In the genomic region with DNA sequence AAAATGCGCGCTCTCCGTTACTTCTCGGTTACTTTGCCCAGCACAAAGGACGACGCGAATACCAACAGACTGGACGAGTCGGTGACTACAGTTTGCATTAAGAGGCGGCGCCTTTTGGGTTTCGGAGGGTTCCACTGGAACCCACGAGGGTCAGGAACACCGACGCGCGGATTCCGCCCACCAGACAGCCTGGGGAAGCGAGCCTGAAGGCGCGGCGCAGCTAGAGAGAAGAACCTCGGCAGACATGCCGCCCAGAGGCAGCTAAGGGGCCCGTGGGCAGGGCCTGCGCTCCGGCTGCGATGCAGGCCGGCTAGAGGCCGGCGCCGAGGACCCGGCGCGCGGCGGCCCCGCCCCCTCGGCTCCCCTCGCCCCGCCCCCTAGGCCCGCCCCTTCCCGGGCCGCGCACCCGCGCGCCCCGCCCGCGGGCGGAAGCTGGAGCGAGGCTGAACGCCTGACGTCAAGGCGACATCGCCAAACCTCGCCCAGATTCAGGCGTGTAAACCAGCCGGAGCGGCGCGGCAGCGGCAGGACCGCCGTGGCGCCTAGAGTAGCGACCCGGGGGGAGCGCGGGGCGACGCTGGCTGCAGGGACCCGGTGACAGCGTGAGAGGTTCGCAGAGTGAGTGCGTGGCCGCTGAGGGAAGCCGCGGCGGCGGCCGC, we compare ENCODE assay signal across 1 cellular context.
A peak's percentile ranks its signal among the peaks of the same experiment; 100 is the strongest.
TF ChIP-seq lines count a peak whose summit lies in the region.

A gene (plus strand): TSS at position 465 of the 659 bp plus-strand sequence. CDS start 37,826 bp downstream, outside the sequence.

TF ChIP-seq in WTC11, 78 proteins besides CTCF, POLR2A, EP300 and RAD21 (continued from another document):
- TF ChIP-seq, protein P1, sequence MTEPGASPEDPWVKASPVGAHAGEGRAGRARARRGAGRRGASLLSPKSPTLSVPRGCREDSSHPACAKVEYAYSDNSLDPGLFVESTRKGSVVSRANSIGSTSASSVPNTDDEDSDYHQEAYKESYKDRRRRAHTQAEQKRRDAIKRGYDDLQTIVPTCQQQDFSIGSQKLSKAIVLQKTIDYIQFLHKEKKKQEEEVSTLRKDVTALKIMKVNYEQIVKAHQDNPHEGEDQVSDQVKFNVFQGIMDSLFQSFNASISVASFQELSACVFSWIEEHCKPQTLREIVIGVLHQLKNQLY (CRISPR knock-in tag; IDR thresholded peaks at IDR 0.05), result no peak
- TF ChIP-seq NR2C2 (CRISPR knock-in tag; IDR thresholded peaks at IDR 0.05) (no peak), ZBTB21 (CRISPR knock-in tag; IDR thresholded peaks at IDR 0.05; ENCODE audit: borderline replicate concordance) (0 out of 2 replicates have a peak, but pooled peaks have one; percentile 43), TCF7 (CRISPR knock-in tag; IDR thresholded peaks at IDR 0.05; ENCODE audit: low read depth) (no peak), PRRX2 (CRISPR knock-in tag; IDR thresholded peaks at IDR 0.05) (peak; percentile 24; the same call in 1 of the 2 replicates), ZNF263 (CRISPR knock-in tag; IDR thresholded peaks at IDR 0.05; ENCODE audit: low read depth) (no peak), NFE2L1 (CRISPR knock-in tag; IDR thresholded peaks at IDR 0.05) (no peak), FOXP1 (CRISPR knock-in tag; IDR thresholded peaks at IDR 0.05; ENCODE audit: borderline replicate concordance) (peak; percentile 79), CREM (CRISPR knock-in tag; IDR thresholded peaks at IDR 0.05) (0 out of 2 replicates have a peak, but pooled peaks have one; percentile 28), SMAD3 (CRISPR knock-in tag; IDR thresholded peaks at IDR 0.05; ENCODE audit: borderline replicate concordance) (no peak), TEAD4 (CRISPR knock-in tag; IDR thresholded peaks at IDR 0.05) (no peak), SP1 (CRISPR knock-in tag; conservative IDR thresholded peaks at IDR 0.05) (peak; percentile 89), ZNF416 (CRISPR knock-in tag; IDR thresholded peaks at IDR 0.05) (no peak), SOX15 (CRISPR knock-in tag; IDR thresholded peaks at IDR 0.05) (no peak), JUN (CRISPR knock-in tag; IDR thresholded peaks at IDR 0.05) (0 out of 2 replicates have a peak, but pooled peaks have one; percentile 54), TEAD1 (CRISPR knock-in tag; IDR thresholded peaks at IDR 0.05) (no peak)
- TF ChIP-seq, protein P2, sequence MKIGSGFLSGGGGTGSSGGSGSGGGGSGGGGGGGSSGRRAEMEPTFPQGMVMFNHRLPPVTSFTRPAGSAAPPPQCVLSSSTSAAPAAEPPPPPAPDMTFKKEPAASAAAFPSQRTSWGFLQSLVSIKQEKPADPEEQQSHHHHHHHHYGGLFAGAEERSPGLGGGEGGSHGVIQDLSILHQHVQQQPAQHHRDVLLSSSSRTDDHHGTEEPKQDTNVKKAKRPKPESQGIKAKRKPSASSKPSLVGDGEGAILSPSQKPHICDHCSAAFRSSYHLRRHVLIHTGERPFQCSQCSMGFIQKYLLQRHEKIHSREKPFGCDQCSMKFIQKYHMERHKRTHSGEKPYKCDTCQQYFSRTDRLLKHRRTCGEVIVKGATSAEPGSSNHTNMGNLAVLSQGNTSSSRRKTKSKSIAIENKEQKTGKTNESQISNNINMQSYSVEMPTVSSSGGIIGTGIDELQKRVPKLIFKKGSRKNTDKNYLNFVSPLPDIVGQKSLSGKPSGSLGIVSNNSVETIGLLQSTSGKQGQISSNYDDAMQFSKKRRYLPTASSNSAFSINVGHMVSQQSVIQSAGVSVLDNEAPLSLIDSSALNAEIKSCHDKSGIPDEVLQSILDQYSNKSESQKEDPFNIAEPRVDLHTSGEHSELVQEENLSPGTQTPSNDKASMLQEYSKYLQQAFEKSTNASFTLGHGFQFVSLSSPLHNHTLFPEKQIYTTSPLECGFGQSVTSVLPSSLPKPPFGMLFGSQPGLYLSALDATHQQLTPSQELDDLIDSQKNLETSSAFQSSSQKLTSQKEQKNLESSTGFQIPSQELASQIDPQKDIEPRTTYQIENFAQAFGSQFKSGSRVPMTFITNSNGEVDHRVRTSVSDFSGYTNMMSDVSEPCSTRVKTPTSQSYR (CRISPR knock-in tag; IDR thresholded peaks at IDR 0.05), result no peak
- TF ChIP-seq, protein P3, sequence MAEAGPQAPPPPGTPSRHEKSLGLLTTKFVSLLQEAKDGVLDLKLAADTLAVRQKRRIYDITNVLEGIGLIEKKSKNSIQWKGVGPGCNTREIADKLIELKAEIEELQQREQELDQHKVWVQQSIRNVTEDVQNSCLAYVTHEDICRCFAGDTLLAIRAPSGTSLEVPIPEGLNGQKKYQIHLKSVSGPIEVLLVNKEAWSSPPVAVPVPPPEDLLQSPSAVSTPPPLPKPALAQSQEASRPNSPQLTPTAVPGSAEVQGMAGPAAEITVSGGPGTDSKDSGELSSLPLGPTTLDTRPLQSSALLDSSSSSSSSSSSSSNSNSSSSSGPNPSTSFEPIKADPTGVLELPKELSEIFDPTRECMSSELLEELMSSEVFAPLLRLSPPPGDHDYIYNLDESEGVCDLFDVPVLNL (CRISPR knock-in tag; IDR thresholded peaks at IDR 0.05; ENCODE audit: borderline replicate concordance, low read depth), result no peak
- TF ChIP-seq, protein P4, sequence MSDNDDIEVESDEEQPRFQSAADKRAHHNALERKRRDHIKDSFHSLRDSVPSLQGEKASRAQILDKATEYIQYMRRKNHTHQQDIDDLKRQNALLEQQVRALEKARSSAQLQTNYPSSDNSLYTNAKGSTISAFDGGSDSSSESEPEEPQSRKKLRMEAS (CRISPR knock-in tag; IDR thresholded peaks at IDR 0.05), result peak; percentile 64; the same call in 1 of the 2 replicates
- TF ChIP-seq, protein P5, sequence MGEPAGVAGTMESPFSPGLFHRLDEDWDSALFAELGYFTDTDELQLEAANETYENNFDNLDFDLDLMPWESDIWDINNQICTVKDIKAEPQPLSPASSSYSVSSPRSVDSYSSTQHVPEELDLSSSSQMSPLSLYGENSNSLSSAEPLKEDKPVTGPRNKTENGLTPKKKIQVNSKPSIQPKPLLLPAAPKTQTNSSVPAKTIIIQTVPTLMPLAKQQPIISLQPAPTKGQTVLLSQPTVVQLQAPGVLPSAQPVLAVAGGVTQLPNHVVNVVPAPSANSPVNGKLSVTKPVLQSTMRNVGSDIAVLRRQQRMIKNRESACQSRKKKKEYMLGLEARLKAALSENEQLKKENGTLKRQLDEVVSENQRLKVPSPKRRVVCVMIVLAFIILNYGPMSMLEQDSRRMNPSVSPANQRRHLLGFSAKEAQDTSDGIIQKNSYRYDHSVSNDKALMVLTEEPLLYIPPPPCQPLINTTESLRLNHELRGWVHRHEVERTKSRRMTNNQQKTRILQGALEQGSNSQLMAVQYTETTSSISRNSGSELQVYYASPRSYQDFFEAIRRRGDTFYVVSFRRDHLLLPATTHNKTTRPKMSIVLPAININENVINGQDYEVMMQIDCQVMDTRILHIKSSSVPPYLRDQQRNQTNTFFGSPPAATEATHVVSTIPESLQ (CRISPR knock-in tag; IDR thresholded peaks at IDR 0.05), result no peak
- TF ChIP-seq, protein P6, sequence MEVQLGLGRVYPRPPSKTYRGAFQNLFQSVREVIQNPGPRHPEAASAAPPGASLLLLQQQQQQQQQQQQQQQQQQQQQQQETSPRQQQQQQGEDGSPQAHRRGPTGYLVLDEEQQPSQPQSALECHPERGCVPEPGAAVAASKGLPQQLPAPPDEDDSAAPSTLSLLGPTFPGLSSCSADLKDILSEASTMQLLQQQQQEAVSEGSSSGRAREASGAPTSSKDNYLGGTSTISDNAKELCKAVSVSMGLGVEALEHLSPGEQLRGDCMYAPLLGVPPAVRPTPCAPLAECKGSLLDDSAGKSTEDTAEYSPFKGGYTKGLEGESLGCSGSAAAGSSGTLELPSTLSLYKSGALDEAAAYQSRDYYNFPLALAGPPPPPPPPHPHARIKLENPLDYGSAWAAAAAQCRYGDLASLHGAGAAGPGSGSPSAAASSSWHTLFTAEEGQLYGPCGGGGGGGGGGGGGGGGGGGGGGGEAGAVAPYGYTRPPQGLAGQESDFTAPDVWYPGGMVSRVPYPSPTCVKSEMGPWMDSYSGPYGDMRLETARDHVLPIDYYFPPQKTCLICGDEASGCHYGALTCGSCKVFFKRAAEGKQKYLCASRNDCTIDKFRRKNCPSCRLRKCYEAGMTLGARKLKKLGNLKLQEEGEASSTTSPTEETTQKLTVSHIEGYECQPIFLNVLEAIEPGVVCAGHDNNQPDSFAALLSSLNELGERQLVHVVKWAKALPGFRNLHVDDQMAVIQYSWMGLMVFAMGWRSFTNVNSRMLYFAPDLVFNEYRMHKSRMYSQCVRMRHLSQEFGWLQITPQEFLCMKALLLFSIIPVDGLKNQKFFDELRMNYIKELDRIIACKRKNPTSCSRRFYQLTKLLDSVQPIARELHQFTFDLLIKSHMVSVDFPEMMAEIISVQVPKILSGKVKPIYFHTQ (CRISPR knock-in tag; IDR thresholded peaks at IDR 0.05), result no peak
- TF ChIP-seq, protein P7, sequence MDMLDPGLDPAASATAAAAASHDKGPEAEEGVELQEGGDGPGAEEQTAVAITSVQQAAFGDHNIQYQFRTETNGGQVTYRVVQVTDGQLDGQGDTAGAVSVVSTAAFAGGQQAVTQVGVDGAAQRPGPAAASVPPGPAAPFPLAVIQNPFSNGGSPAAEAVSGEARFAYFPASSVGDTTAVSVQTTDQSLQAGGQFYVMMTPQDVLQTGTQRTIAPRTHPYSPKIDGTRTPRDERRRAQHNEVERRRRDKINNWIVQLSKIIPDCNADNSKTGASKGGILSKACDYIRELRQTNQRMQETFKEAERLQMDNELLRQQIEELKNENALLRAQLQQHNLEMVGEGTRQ (CRISPR knock-in tag; IDR thresholded peaks at IDR 0.05), result no peak
- TF ChIP-seq, protein P8, sequence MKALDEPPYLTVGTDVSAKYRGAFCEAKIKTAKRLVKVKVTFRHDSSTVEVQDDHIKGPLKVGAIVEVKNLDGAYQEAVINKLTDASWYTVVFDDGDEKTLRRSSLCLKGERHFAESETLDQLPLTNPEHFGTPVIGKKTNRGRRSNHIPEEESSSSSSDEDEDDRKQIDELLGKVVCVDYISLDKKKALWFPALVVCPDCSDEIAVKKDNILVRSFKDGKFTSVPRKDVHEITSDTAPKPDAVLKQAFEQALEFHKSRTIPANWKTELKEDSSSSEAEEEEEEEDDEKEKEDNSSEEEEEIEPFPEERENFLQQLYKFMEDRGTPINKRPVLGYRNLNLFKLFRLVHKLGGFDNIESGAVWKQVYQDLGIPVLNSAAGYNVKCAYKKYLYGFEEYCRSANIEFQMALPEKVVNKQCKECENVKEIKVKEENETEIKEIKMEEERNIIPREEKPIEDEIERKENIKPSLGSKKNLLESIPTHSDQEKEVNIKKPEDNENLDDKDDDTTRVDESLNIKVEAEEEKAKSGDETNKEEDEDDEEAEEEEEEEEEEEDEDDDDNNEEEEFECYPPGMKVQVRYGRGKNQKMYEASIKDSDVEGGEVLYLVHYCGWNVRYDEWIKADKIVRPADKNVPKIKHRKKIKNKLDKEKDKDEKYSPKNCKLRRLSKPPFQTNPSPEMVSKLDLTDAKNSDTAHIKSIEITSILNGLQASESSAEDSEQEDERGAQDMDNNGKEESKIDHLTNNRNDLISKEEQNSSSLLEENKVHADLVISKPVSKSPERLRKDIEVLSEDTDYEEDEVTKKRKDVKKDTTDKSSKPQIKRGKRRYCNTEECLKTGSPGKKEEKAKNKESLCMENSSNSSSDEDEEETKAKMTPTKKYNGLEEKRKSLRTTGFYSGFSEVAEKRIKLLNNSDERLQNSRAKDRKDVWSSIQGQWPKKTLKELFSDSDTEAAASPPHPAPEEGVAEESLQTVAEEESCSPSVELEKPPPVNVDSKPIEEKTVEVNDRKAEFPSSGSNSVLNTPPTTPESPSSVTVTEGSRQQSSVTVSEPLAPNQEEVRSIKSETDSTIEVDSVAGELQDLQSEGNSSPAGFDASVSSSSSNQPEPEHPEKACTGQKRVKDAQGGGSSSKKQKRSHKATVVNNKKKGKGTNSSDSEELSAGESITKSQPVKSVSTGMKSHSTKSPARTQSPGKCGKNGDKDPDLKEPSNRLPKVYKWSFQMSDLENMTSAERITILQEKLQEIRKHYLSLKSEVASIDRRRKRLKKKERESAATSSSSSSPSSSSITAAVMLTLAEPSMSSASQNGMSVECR (CRISPR knock-in tag; IDR thresholded peaks at IDR 0.05; ENCODE audit: borderline replicate concordance), result 0 out of 2 replicates have a peak, but pooled peaks have one; percentile 20
- TF ChIP-seq, protein P9, sequence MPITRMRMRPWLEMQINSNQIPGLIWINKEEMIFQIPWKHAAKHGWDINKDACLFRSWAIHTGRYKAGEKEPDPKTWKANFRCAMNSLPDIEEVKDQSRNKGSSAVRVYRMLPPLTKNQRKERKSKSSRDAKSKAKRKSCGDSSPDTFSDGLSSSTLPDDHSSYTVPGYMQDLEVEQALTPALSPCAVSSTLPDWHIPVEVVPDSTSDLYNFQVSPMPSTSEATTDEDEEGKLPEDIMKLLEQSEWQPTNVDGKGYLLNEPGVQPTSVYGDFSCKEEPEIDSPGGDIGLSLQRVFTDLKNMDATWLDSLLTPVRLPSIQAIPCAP (CRISPR knock-in tag; IDR thresholded peaks at IDR 0.05), result no peak
- TF ChIP-seq, protein P10, sequence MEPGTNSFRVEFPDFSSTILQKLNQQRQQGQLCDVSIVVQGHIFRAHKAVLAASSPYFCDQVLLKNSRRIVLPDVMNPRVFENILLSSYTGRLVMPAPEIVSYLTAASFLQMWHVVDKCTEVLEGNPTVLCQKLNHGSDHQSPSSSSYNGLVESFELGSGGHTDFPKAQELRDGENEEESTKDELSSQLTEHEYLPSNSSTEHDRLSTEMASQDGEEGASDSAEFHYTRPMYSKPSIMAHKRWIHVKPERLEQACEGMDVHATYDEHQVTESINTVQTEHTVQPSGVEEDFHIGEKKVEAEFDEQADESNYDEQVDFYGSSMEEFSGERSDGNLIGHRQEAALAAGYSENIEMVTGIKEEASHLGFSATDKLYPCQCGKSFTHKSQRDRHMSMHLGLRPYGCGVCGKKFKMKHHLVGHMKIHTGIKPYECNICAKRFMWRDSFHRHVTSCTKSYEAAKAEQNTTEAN (CRISPR knock-in tag; IDR thresholded peaks at IDR 0.05), result peak; percentile 55; the same call in 1 of the 2 replicates
